In the genomic region with DNA sequence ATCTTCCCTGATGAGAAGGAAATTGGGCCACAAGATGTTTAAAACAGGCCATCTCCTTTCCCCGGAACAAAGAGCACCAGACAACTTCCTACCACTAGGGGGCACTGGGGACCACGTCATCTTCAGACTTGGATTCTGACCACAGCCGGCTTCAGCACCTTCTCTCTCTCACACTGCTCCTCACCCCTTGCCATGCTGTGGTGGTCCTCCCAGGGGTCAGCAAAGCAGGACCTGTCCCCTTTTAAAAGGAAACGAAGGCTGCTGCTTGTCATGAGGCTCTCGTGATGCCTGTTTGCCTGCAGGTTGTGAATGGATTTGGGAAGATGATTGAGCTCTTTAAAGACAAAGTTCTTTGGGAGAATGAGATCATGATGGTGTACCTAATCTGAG, we compare ENCODE assay signal across 8 cellular contexts. TPM values are rescaled to one million over a fixed set of nuclear protein-coding genes. Genes with fewer than 3 reads are reported as not detected.
A peak's percentile ranks its signal among the peaks of the same experiment; 100 is the strongest.
DNase-seq lines count a peak whose midpoint lies in the region; ATAC-seq, FAIRE-seq and TF ChIP-seq lines count a peak whose summit lies in the region.

No MANE protein-coding gene starts in this region.

- ATAC-seq in GM19452 (IDR thresholded peaks at IDR 0.05; ENCODE audit: unreplicated experiment) (peak; percentile 73), pancreas (peak; percentile 88 to 95 (median 92))

- H3K4me3 ChIP-seq in pancreas (no peak overlapping the region), tibial artery (no peak overlapping the region)

- peak; percentile 83 to 91 (median 86) for TF ChIP-seq CTCF in pancreas (IDR thresholded peaks at IDR 0.05)
- TF ChIP-seq CTCF in tibial artery (IDR thresholded peaks at IDR 0.05), result peak; percentile 88 to 94

- peaks cover 0 to 4% (median 0%) of the 10 kb centered on the region in 3 donors for H3K4me1 ChIP-seq in pancreas
- no peaks in the 10 kb centered on the region for H3K4me1 ChIP-seq in tibial artery

- WGBS in pancreas, 2 donors, result 8 to 10% methylated on average over 5 of the region's 5 CpGs

- H3K27me3 ChIP-seq in pancreas (no peaks in the 10 kb centered on the region), tibial artery (no peaks in the 10 kb centered on the region)

- intact Hi-C loops in pancreas (cut with DNase I) (loop anchor here in 1 of 3 donors (2.0 kb wide), 1 partner anchor 81 kb away; no protein-coding TSS in a partner anchor), tibial artery (cut with DNase I; ENCODE audit: low total_unique reads) (loop anchor here (2.0 kb wide), 1 partner anchor 83 kb away; no protein-coding TSS in a partner anchor)

- no peak for FAIRE-seq in pancreas (lab: Jason Lieb, UNC)

- H3K27ac ChIP-seq in pancreas (no peak overlapping the region), tibial artery (no peak overlapping the region)

- in situ Hi-C loops in SK-MEL-5 (cut with HindIII; ENCODE audit: low pct_unique_long_range_greater_than_20kb, low sequenced_read_pairs), result no loop called here

- DNase-seq in C1 segment of cervical spinal cord (lab: John Stamatoyannopoulos, UW) (peak in 13 of 14 donors; percentile 1 to 81 (median 63)), LoVo (ENCODE audit: low spot score) (peak; percentile 78), SK-MEL-5 (ENCODE audit: low read depth, low spot score) (peak; percentile 85), glomerular endothelial cell (ENCODE audit: extremely low read depth, low read depth, low spot score) (peak; percentile 52), pancreas (peak; percentile 64 to 84 (median 76)), tibial artery (peak; percentile 83)
- peak; percentile 80 for DNase-seq in activated naive CD4-positive, alpha-beta T cell treated with Interleukin-2 at 50 U/mL for 16 hours

- H3K9me3 ChIP-seq in pancreas (no peaks in the 10 kb centered on the region), tibial artery (no peaks in the 10 kb centered on the region)

- H3K36me3 ChIP-seq in pancreas (peaks cover 3 to 47% (median 8%) of the 10 kb centered on the region in 3 donors), tibial artery (peaks cover 39 to 73% (median 41%) of the 10 kb centered on the region in 3 donors)

RNA-seq across cellular contexts. Expression of gene RFT1, which starts 16.2 kb away (rescaled TPM):
- total RNA-seq in SK-MEL-5 (2014; rRNA removed; shearing (Covaris generic)), result 22.7 and 23.4 TPM in 2 replicates
- 24.2 and 29.9 TPM in 2 replicates for polyA plus RNA-seq in SK-MEL-5 (2015; cell fraction: cytosol; rRNA removed)
- 14.2 and 20.6 TPM in 2 replicates for polyA plus RNA-seq in SK-MEL-5 (2015; cell fraction: nucleus; rRNA removed)
- 13.5 and 14.5 TPM in 2 replicates for total RNA-seq in glomerular endothelial cell
- 10 to 100 TPM; 10.4 to 20.4 (median 17.8) TPM for total RNA-seq in pancreas
- polyA plus RNA-seq in pancreas, result 1 to 10 TPM; 6.9 TPM

RNA-seq across cellular contexts. Expression of gene PRKCD, which starts 47.0 kb away (rescaled TPM):
- 3.3 and 4.0 TPM in 2 replicates for total RNA-seq in SK-MEL-5 (2014; rRNA removed; shearing (Covaris generic))
- polyA plus RNA-seq in SK-MEL-5 (2015; cell fraction: cytosol; rRNA removed), result 60.2 and 68.2 TPM in 2 replicates
- polyA plus RNA-seq in SK-MEL-5 (2015; cell fraction: nucleus; rRNA removed), result 33.7 and 45.3 TPM in 2 replicates
- total RNA-seq in glomerular endothelial cell (9.8 and 12.1 TPM in 2 replicates), pancreas (10 to 100 TPM; 10.7 to 32.5 (median 14.6) TPM)
- 10 to 100 TPM; 13.4 to 22.6 TPM for polyA plus RNA-seq in pancreas
